24 cellular contexts compared by ENCODE assay signal in genomic region chr18:70086085-70086484, GRCh38.
"Had no signal": no experiment of that assay in that cellular context is flagged by ENCODE, and none has a peak within 500 bp of the region (broad histone marks: within the 10 kb centered on the region; RNA-seq: fewer than 3 reads in every experiment).

No MANE protein-coding gene starts in this region.

- H3K27ac ChIP-seq: heart right ventricle, hepatocyte, lower lobe of right lung, neural progenitor cell, neutrophil, parathyroid adenoma, right atrium auricular region, skin epidermis, suprapubic skin, thoracic aorta, tibial artery, upper lobe of right lung had no signal

- ATAC-seq: heart right ventricle; left ventricle myocardium superior; lower lobe of right lung; natural killer cell; sciatic nerve; stimulated activated effector memory CD8-positive, alpha-beta T cell treated with anti-CD3 and anti-CD28 coated beads, Interleukin-12 subunit alpha, Interleukin-12 subunit beta, amount 100 ng/mL, for 72 hours; upper lobe of right lung had no signal

- FAIRE-seq: urothelium cell line had no signal

- H3K27me3 ChIP-seq: heart right ventricle, hepatocyte, neural progenitor cell, neutrophil, right atrium auricular region, suprapubic skin, tibial artery, upper lobe of right lung had no signal

- H3K4me3 ChIP-seq: heart right ventricle, hepatocyte, lower lobe of right lung, neural progenitor cell, right atrium auricular region, skin epidermis, suprapubic skin, thoracic aorta, tibial artery, upper lobe of right lung had no signal

- DNase-seq: heart right ventricle; islet precursor cell; left ventricle myocardium superior; lower lobe of right lung; natural killer cell; nephron progenitor cell; occipital lobe; stimulated activated CD4-positive, alpha-beta T cell treated with anti-CD3 and anti-CD28 coated beads, Interleukin-12 subunit alpha, Interleukin-12 subunit beta, amount 100 ng/mL, for 4 hours; stimulated activated CD4-positive, alpha-beta T cell treated with anti-CD3 and anti-CD28 coated beads, Interleukin-15, amount 100 ng/mL, for 24 hours; stimulated activated CD4-positive, alpha-beta T cell treated with anti-CD3 and anti-CD28 coated beads, Interleukin-2, amount 100 ng/mL, for 24 hours; stimulated activated CD4-positive, alpha-beta T cell treated with anti-CD3 and anti-CD28 coated beads, Interleukin-4, amount 100 ng/mL, for 24 hours; tibial artery; upper lobe of right lung had no signal

- H2AFZ ChIP-seq: hepatocyte, neural progenitor cell, parathyroid adenoma had no signal

- H3K9me3 ChIP-seq: heart right ventricle, lower lobe of right lung, neutrophil, right atrium auricular region, suprapubic skin, thoracic aorta, tibial artery, upper lobe of right lung had no signal

- H3K79me2 ChIP-seq: hepatocyte, parathyroid adenoma had no signal

- H3K4me2 ChIP-seq: hepatocyte, neural progenitor cell had no signal

- H3K4me1 ChIP-seq: heart right ventricle, lower lobe of right lung, neural progenitor cell, parathyroid adenoma, right atrium auricular region, suprapubic skin, tibial artery, upper lobe of right lung had no signal

- H3K36me3 ChIP-seq: neural progenitor cell, neutrophil, right atrium auricular region, thoracic aorta had no signal

- H3K9ac ChIP-seq: neural progenitor cell, parathyroid adenoma had no signal
